Comparison of ENCODE assay signal across 13 cellular contexts in the genomic region with DNA sequence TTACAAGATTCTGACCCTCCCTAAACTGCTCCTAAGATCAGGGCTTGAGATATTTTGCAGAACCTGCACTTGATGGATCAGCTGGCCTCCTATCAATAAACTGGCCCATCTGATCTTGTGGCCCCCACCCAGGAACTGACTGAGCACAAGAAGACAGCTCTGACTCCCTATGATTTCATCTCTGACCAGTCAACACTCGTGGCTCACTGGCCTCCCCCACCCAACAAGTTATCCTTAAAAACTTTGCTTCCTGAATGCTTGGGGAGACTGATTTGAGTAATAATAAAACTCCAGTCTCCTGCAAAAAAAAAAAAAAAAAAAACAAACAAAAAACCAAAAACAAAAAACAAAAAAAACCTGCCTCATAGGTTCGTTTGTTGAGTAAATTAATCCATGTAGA. TPM values are rescaled to one million over a fixed set of nuclear protein-coding genes. Genes with fewer than 3 reads are reported as not detected.
"Had no signal": no experiment of that assay in that cellular context is flagged by ENCODE, and none has a peak within 500 bp of the region (broad histone marks: within the 10 kb centered on the region; RNA-seq: fewer than 3 reads in every experiment).

No MANE protein-coding gene starts in this region.

RNA-seq across cellular contexts. Expression of gene ACTL8, which starts 8.9 kb away (rescaled TPM):
- total RNA-seq: activated B cell treated with CpG ODN at 0.5 μM for 24 hours; activated CD4-positive, alpha-beta memory T cell treated with anti-CD3 and anti-CD28 coated beads for 36 hours; activated CD4-positive, alpha-beta memory T cell treated with anti-CD3 and anti-CD28 coated beads, Interleukin-2, amount 10 ng/mL, durations not matched to agents 7 days and 5 days; activated CD4-positive, alpha-beta T cell treated with anti-CD3 and anti-CD28 coated beads, Interleukin-2, amount 10 ng/mL, durations not matched to agents 24 days and 14 days; activated CD4-positive, alpha-beta T cell treated with anti-CD3 and anti-CD28 coated beads, Interleukin-2, amount 10 ng/mL, durations not matched to agents 7 days and 5 days; activated CD8-positive, alpha-beta memory T cell treated with anti-CD3 and anti-CD28 coated beads for 36 hours; activated CD8-positive, alpha-beta memory T cell treated with anti-CD3 and anti-CD28 coated beads, Interleukin-2, amount 10 ng/mL, durations not matched to agents 7 days and 5 days; activated CD8-positive, alpha-beta T cell treated with anti-CD3 and anti-CD28 coated beads for 36 hours; activated CD8-positive, alpha-beta T cell treated with anti-CD3 and anti-CD28 coated beads, Interleukin-2, amount 10 ng/mL, durations not matched to agents 7 days and 5 days; T-cell; T-helper 1 cell treated with Interleukin-12 subunit alpha and Interleukin-12 subunit beta and Interleukin-4 antibody, amounts not matched to agents 30 ng/mL and 1 ng/mL, for 36 hours; T-helper 17 cell; T-helper 2 cell treated with Interferon-gamma antibody and Interleukin-4, amounts not matched to agents 100 ng/mL and 5 ng/mL, for 36 hours had no signal
